7 cellular contexts compared by ENCODE assay signal in genomic region chr14:105629091-105629885, GRCh38.
DNase-seq lines count a peak whose midpoint lies in the region; ATAC-seq, FAIRE-seq and TF ChIP-seq lines count a peak whose summit lies in the region.
"Not testable (repeated sequence)": the region's sequence is repeated elsewhere in the genome, so short reads cannot be mapped to it uniquely, and the experiment has no call there.

No MANE protein-coding gene starts in this region.

- peaks cover 5 to 21% (median 12%) of the 10 kb centered on the region in 10 experiments; a peak in 18 of 20 replicates for H3K4me1 ChIP-seq in BLaER1 treated with 17β-estradiol and CSF1 and Interleukin-3, amounts not matched to agents 10 nM and 100 nM
- H3K4me1 ChIP-seq in RWPE2 (ENCODE audit: insufficient read depth, poor library complexity, severe bottlenecking); body of pancreas; HepG2 (ENCODE audit: insufficient read depth, low read length); naive thymus-derived CD4-positive, alpha-beta T cell (ENCODE audit: control insufficient read depth in 2 of 2, insufficient read depth in 2 of 2, low read length in 2 of 2): not testable (repeated sequence)

- not testable (repeated sequence) for BruUV-seq in HepG2 (replicated peaks; lab: Mats Ljungman, UMichigan)

- H3K4me3 ChIP-seq in BLaER1 treated with 17β-estradiol and CSF1 and Interleukin-3, amounts not matched to agents 10 nM and 100 nM; RWPE2 (ENCODE audit: severe bottlenecking); body of pancreas; HepG2 (replicated peaks in 1 of 3; ENCODE audit: insufficient read depth in 1 of 3, low read depth in 2 of 3, low read length in 3 of 3); naive thymus-derived CD4-positive, alpha-beta T cell (ENCODE audit: low read length): not testable (repeated sequence)

- H4K20me1 ChIP-seq in BLaER1 treated with 17β-estradiol and CSF1 and Interleukin-3, amounts not matched to agents 10 nM and 100 nM; HepG2 (ENCODE audit: insufficient read depth, low read length): not testable (repeated sequence)

- H3K79me2 ChIP-seq in HepG2 (ENCODE audit: insufficient read depth, low read length): not testable (repeated sequence)

- peak; percentile 52 for DNase-seq in RWPE2 (ENCODE audit: low spot score)
- not testable (repeated sequence) for DNase-seq in body of pancreas; HepG2 (ENCODE audit: low spot score); naive thymus-derived CD4-positive, alpha-beta T cell; stimulated activated naive CD8-positive, alpha-beta T cell treated with anti-CD3 and anti-CD28 coated beads, Interleukin-15, amount 100 ng/mL, for 72 hours

- peak overlapping the region; percentile 28 to 66 (median 50) for H3K4me2 ChIP-seq in BLaER1 treated with 17β-estradiol and CSF1 and Interleukin-3, amounts not matched to agents 10 nM and 100 nM
- H3K4me2 ChIP-seq in HepG2 (ENCODE audit: low read depth, low read length): not testable (repeated sequence)

- ATAC-seq in RWPE2 (ENCODE audit: low read depth): not testable (repeated sequence)
- peak; percentile 30 for ATAC-seq in body of pancreas
- peak; percentile 23 for ATAC-seq in HepG2
- peak; percentile 14 for ATAC-seq in naive thymus-derived CD4-positive, alpha-beta T cell
- peak; percentile 33 for ATAC-seq in stimulated activated naive CD8-positive, alpha-beta T cell treated with anti-CD3 and anti-CD28 coated beads, Interleukin-15, amount 100 ng/mL, for 72 hours

- not testable (repeated sequence) for H3K27me3 ChIP-seq in BLaER1 treated with 17β-estradiol and CSF1 and Interleukin-3, amounts not matched to agents 10 nM and 100 nM; RWPE2 (ENCODE audit: insufficient read depth, poor library complexity, severe bottlenecking); body of pancreas; HepG2 (ENCODE audit: control insufficient read depth in 1 of 2, insufficient read depth in 2 of 2, low read length in 2 of 2); naive thymus-derived CD4-positive, alpha-beta T cell (ENCODE audit: control insufficient read depth in 2 of 2, insufficient read depth in 2 of 2, low read length in 2 of 2)

- CTCF ChIA-PET in HepG2 (lab: Yijun Ruan, JAX; ENCODE audit: low intra/inter-chr PET ratio, low total read pairs); naive thymus-derived CD4-positive, alpha-beta T cell (lab: Charles Lee): not testable (repeated sequence)

- not testable (repeated sequence) for H2AFZ ChIP-seq in HepG2 (ENCODE audit: low read length)

- TF ChIP-seq EP300 in Ishikawa (IDR thresholded peaks at IDR 0.05; ENCODE audit: borderline replicate concordance); HepG2 (IDR thresholded peaks at IDR 0.05; ENCODE audit: low read depth in 2 of 2, low read length in 2 of 2); HepG2 (CRISPR knock-in tag; IDR thresholded peaks at IDR 0.05; ENCODE audit: borderline replicate concordance): not testable (repeated sequence)

- not testable (repeated sequence) for TF ChIP-seq CTCF in RWPE2 (IDR thresholded peaks at IDR 0.05; ENCODE audit: poor library complexity, severe bottlenecking); body of pancreas (IDR thresholded peaks at IDR 0.05); HepG2 (CRISPR knock-in tag; IDR thresholded peaks at IDR 0.05)

- H3K27ac ChIP-seq in BLaER1 treated with 17β-estradiol and CSF1 and Interleukin-3, amounts not matched to agents 10 nM and 100 nM; RWPE2 (ENCODE audit: poor library complexity, severe bottlenecking); body of pancreas; HepG2 (ENCODE audit: extremely low read length, insufficient read depth, low read length); naive thymus-derived CD4-positive, alpha-beta T cell (ENCODE audit: low read depth, low read length): not testable (repeated sequence)

- H3K9me3 Mint-ChIP-seq in naive thymus-derived CD4-positive, alpha-beta T cell: peaks cover 0 to 23% (median 8%) of the 10 kb centered on the region in 11 donors
- peaks cover 5 to 19% of the 10 kb centered on the region in 2 donors for H3K9me3 Mint-ChIP-seq in stimulated activated naive CD8-positive, alpha-beta T cell treated with anti-CD3 and anti-CD28 coated beads, Interleukin-15, amount 100 ng/mL, for 72 hours

- H3K36me3 Mint-ChIP-seq in naive thymus-derived CD4-positive, alpha-beta T cell: not testable (repeated sequence)

- not testable (repeated sequence) for H3K36me3 ChIP-seq in BLaER1 treated with 17β-estradiol and CSF1 and Interleukin-3, amounts not matched to agents 10 nM and 100 nM; RWPE2 (ENCODE audit: low read depth); body of pancreas (replicated peaks in 1 of 2; ENCODE audit: insufficient read depth in 1 of 2, low read depth in 2 of 2); HepG2 (replicated peaks in 1 of 2; ENCODE audit: control insufficient read depth in 1 of 2, insufficient read depth in 2 of 2, low read length in 2 of 2); naive thymus-derived CD4-positive, alpha-beta T cell (ENCODE audit: control insufficient read depth in 2 of 3, insufficient read depth in 3 of 3, low read length in 3 of 3)

- TF ChIP-seq POLR2A in body of pancreas (IDR thresholded peaks at IDR 0.05); HepG2 (IDR thresholded peaks at IDR 0.05; ENCODE audit: insufficient read depth in 1 of 2, low read depth in 2 of 2, low read length in 2 of 2): not testable (repeated sequence)

- FAIRE-seq in HepG2 (lab: Jason Lieb, UNC): not testable (repeated sequence)

- H3K27me3 Mint-ChIP-seq in naive thymus-derived CD4-positive, alpha-beta T cell: peaks cover 0 to 10% (median 0%) of the 10 kb centered on the region in 5 donors
- H3K27me3 Mint-ChIP-seq in stimulated activated naive CD8-positive, alpha-beta T cell treated with anti-CD3 and anti-CD28 coated beads, Interleukin-15, amount 100 ng/mL, for 72 hours: peaks cover 13% of the 10 kb centered on the region

- intact Hi-C loops in body of pancreas (cut with DNase I); HepG2 (cut with micrococcal nuclease; ENCODE audit: unreplicated experiment); naive thymus-derived CD4-positive, alpha-beta T cell (cut with micrococcal nuclease): not testable (repeated sequence)

- H3K27ac Mint-ChIP-seq in naive thymus-derived CD4-positive, alpha-beta T cell; stimulated activated naive CD8-positive, alpha-beta T cell treated with anti-CD3 and anti-CD28 coated beads, Interleukin-15, amount 100 ng/mL, for 72 hours: not testable (repeated sequence)

- H3K9ac ChIP-seq in BLaER1 treated with 17β-estradiol and CSF1 and Interleukin-3, amounts not matched to agents 10 nM and 100 nM: 0 out of 22 replicates have a peak overlapping the region, but pooled peaks of 1 of the 11 experiments have one; percentile 44
- not testable (repeated sequence) for H3K9ac ChIP-seq in HepG2 (ENCODE audit: insufficient read depth, low read depth, low read length)

- not testable (repeated sequence) for H3K4me1 Mint-ChIP-seq in naive thymus-derived CD4-positive, alpha-beta T cell; stimulated activated naive CD8-positive, alpha-beta T cell treated with anti-CD3 and anti-CD28 coated beads, Interleukin-15, amount 100 ng/mL, for 72 hours

- POLR2A ChIA-PET in HepG2 (lab: Yijun Ruan, JAX); naive thymus-derived CD4-positive, alpha-beta T cell (lab: Charles Lee): not testable (repeated sequence)

- peaks cover 0 to 11% (median 7%) of the 10 kb centered on the region in 11 experiments; a peak in 17 of 22 replicates for H3K9me3 ChIP-seq in BLaER1 treated with 17β-estradiol and CSF1 and Interleukin-3, amounts not matched to agents 10 nM and 100 nM (replicated peaks in 1 of 11)
- not testable (repeated sequence) for H3K9me3 ChIP-seq in RWPE2 (ENCODE audit: severe bottlenecking); body of pancreas; HepG2 (ENCODE audit: low read length); naive thymus-derived CD4-positive, alpha-beta T cell (ENCODE audit: control insufficient read depth in 2 of 3, low read length in 3 of 3)

- not testable (repeated sequence) for TF ChIP-seq RAD21 in Ishikawa (IDR thresholded peaks at IDR 0.05; ENCODE audit: low read depth); HepG2 (CRISPR knock-in tag; IDR thresholded peaks at IDR 0.05)

- H3K4me3 Mint-ChIP-seq in naive thymus-derived CD4-positive, alpha-beta T cell; stimulated activated naive CD8-positive, alpha-beta T cell treated with anti-CD3 and anti-CD28 coated beads, Interleukin-15, amount 100 ng/mL, for 72 hours: not testable (repeated sequence)

- in situ Hi-C loops in HepG2 (cut with HindIII; ENCODE audit: extremely low pct_ligation_motif_present, low pct_unique_long_range_greater_than_20kb): not testable (repeated sequence)

- WGBS in body of pancreas, 2 donors: 55 to 60% methylated on average over 21 to 38 of the region's 38 CpGs
- 32% methylated on average over 13 of the region's 38 CpGs for WGBS in HepG2 (ENCODE audit: low lambda C conversion rate)
